Comparison of ENCODE assay signal across 10 cellular contexts in the genomic region with DNA sequence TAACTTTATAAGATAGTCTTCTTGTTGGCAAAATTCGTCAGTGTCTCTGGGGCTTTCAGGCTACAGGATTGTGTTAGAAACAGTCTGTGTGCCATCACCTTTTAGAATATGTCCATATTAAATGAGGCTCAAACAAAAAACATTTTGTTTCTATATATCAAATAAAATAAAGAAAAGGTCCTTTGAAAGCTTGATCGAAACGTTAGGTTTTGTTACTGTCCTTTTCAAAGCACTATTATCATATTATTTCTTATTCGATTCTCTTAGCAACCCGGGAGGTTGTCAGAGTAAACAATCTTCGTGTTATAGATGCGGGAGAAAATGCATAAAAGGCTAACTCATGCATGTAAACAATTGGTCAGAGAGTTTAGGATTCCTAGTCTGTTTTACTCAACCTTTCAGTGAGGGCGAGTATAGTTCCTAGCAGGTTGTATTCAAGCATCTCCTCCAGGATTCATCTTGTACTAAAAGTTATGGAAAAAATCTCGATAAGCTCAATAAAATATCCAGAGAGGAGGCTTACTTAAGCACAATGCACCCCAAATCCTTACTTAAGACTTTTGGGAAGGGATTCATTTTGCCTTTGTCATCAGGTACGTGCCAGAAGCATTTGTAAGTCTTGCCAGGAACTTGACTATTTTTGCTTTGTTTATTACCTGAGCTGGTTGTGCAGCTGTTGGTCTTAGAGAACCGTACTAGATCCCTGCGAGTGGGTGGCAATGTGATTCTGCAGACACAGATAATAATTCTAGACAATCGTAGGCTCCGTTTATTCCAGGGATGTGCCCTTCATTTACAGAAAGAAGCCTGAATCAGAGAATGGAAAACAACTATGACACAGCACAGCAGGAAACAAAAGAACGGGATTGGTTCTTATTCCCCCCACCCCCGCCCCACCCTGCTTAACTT.
DNase-seq lines count a peak whose midpoint lies in the region; ATAC-seq and TF ChIP-seq lines count a peak whose summit lies in the region.
"Had no signal": no experiment of that assay in that cellular context is flagged by ENCODE, and none has a peak within 500 bp of the region (broad histone marks: within the 10 kb centered on the region; RNA-seq: fewer than 3 reads in every experiment).

No MANE protein-coding gene starts in this region.

- no peaks in the 10 kb centered on the region for H3K27me3 ChIP-seq in Loucy (ENCODE audit: insufficient read depth, low read length, poor library complexity, severe bottlenecking)

- no peaks in the 10 kb centered on the region for H3K36me3 Mint-ChIP-seq in brain
- no peaks in the 10 kb centered on the region for H3K36me3 Mint-ChIP-seq in natural killer cell

- no peak for ATAC-seq in natural killer cell
- no peak for ATAC-seq in GM21390 (IDR thresholded peaks at IDR 0.05; ENCODE audit: unreplicated experiment)
- no peak for ATAC-seq in GM19324 (IDR thresholded peaks at IDR 0.05; ENCODE audit: low FRiP score, unreplicated experiment)

- peak overlapping the region; percentile 44 for H2AFZ ChIP-seq in Loucy (ENCODE audit: low read length)

- H3K27ac Mint-ChIP-seq in brain (peak overlapping the region; percentile 36 to 95 (median 47)), natural killer cell (peak overlapping the region; percentile 80 to 94)

- no peaks in the 10 kb centered on the region for H3K27me3 Mint-ChIP-seq in brain
- H3K27me3 Mint-ChIP-seq in natural killer cell (ENCODE audit: low read depth in 2 of 2) = peaks cover 0 to 6% of the 10 kb centered on the region in 2 donors

- H3K4me1 Mint-ChIP-seq in brain = peaks cover 78% of the 10 kb centered on the region
- peaks cover 39 to 49% of the 10 kb centered on the region in 2 donors for H3K4me1 Mint-ChIP-seq in natural killer cell

- intact Hi-C loops in natural killer cell (cut with micrococcal nuclease) = loop anchor here (5.0 kb wide), 3 partner anchors 119 to 194 kb away; no protein-coding TSS in a partner anchor

- no peaks in the 10 kb centered on the region for H3K9me2 ChIP-seq in Loucy (replicated peaks; ENCODE audit: low read depth, low read length)

- H3K4me3 ChIP-seq in Loucy (ENCODE audit: low read length, poor library complexity, severe bottlenecking) = no peak overlapping the region

- H3K4me2 ChIP-seq in Loucy (ENCODE audit: low read depth, low read length, poor library complexity, severe bottlenecking) = peak overlapping the region; percentile 71

- no peaks in the 10 kb centered on the region for H3K9me3 ChIP-seq in Loucy (ENCODE audit: insufficient read depth, low read depth, low read length)

- DNase-seq in DMS 273 (lab: John Stamatoyannopoulos, UW; ENCODE audit: unreplicated experiment) = peak; percentile 63
- no peak for DNase-seq in natural killer cell
- no peak for DNase-seq in T1000 (lab: John Stamatoyannopoulos, UW)
- DNase-seq in stimulated activated CD4-positive, alpha-beta T cell treated with anti-CD3 and anti-CD28 coated beads, Interleukin-15, amount 100 ng/mL, for 24 hours = no peak
- DNase-seq: anterior cingulate cortex, OCI-M1 had no signal

- peaks cover 19% of the 10 kb centered on the region for H3F3A ChIP-seq in Loucy (ENCODE audit: low read depth)

- peaks cover 78% of the 10 kb centered on the region for H3K4me1 ChIP-seq in Loucy (ENCODE audit: insufficient read depth, low read length, poor library complexity, severe bottlenecking)

- no peaks in the 10 kb centered on the region for H4K20me1 ChIP-seq in Loucy (ENCODE audit: insufficient read depth, low read length, poor library complexity, severe bottlenecking)

- H3K79me2 ChIP-seq in Loucy (ENCODE audit: insufficient read depth, low read length) = no peaks in the 10 kb centered on the region

- TF ChIP-seq CTCF in Loucy (conservative IDR thresholded peaks at IDR 0.05; ENCODE audit: low read length) (no peak), brain (conservative IDR thresholded peaks at IDR 0.05) (no peak), natural killer cell (IDR thresholded peaks at IDR 0.05) (no peak)

- peak overlapping the region; percentile 60 for H3K9ac ChIP-seq in Loucy (ENCODE audit: low read depth, low read length, poor library complexity, severe bottlenecking)

- H3K4me3 Mint-ChIP-seq in brain = peak overlapping the region in 4 of 5 experiments; percentile 24 to 49 (median 34)
- no peak overlapping the region for H3K4me3 Mint-ChIP-seq in natural killer cell

- H3K9me3 Mint-ChIP-seq in brain (peaks cover 0 to 4% (median 0%) of the 10 kb centered on the region in 5 experiments), natural killer cell (no peaks in the 10 kb centered on the region)

- H3K36me3 ChIP-seq in Loucy (ENCODE audit: insufficient read depth, low read length) = no peaks in the 10 kb centered on the region
